Comparison of ENCODE assay signal across 1 cellular context in the genomic region with DNA sequence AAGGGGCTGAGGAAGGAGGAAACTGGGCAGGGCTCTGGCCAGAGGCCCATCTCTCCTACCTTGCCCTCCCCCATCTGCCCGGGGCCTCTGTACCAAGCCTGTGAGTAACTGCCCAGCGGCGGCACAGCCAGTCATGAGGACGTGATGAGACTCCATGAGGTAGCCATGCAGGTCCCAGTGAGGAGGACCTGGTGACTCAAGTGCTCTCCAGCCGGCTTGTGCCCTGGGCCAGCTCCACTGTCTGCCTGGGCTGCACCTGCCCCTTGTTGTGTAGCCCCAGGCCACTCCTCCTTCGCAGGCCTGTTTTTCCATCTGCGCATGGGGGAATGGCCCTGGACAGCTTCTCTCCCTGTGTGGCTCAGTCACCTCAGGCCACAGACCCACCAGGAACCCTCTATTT.
TF ChIP-seq lines count a peak whose summit lies in the region.

No MANE protein-coding gene starts in this region.

TF ChIP-seq in H1, 55 proteins besides CTCF, POLR2A, EP300 and RAD21:
- TF ChIP-seq TAF7 (optimal IDR thresholded peaks at IDR 0.05; ENCODE audit: borderline replicate concordance, low read depth, low read length) (no peak), POLR2AphosphoS5 (IDR thresholded peaks at IDR 0.05; ENCODE audit: low read depth, low read length) (no peak), CREB1 (IDR thresholded peaks at IDR 0.05) (no peak), BRCA1 (IDR thresholded peaks at IDR 0.05; ENCODE audit: low read depth, low read length) (no peak), SP2 (IDR thresholded peaks at IDR 0.05; ENCODE audit: low read length) (no peak), SP1 (IDR thresholded peaks at IDR 0.05; ENCODE audit: low read depth, low read length) (no peak), SUZ12 (IDR thresholded peaks at IDR 0.05; ENCODE audit: low read length) (no peak), MAFK (IDR thresholded peaks at IDR 0.05; ENCODE audit: low read depth, low read length) (no peak), TEAD4 (IDR thresholded peaks at IDR 0.05; ENCODE audit: low read depth, low read length) (no peak), JUN (IDR thresholded peaks at IDR 0.05; ENCODE audit: low read depth, low read length) (no peak), SP4 (IDR thresholded peaks at IDR 0.05; ENCODE audit: low read length) (no peak), JUND (IDR thresholded peaks at IDR 0.05; ENCODE audit: low read length) (no peak), KDM5A (IDR thresholded peaks at IDR 0.05; ENCODE audit: low read length) (no peak), BACH1 (IDR thresholded peaks at IDR 0.05; ENCODE audit: low read length) (no peak), NRF1 (IDR thresholded peaks at IDR 0.05; ENCODE audit: low read depth, low read length) (no peak), TAF1 (IDR thresholded peaks at IDR 0.05; ENCODE audit: low read depth, low read length) (no peak)
